In genomic region chrX:152912121-152912520, GRCh38 we compare ENCODE assay signal across 1 cellular context.
TF ChIP-seq lines count a peak whose summit lies in the region.

No MANE protein-coding gene starts in this region.

TF ChIP-seq in WTC11, 78 proteins besides CTCF, POLR2A, EP300 and RAD21 (continued from another document):
- TF ChIP-seq FOXK1 (CRISPR knock-in tag; IDR thresholded peaks at IDR 0.05): no peak
- TF ChIP-seq ELF4 (CRISPR knock-in tag; IDR thresholded peaks at IDR 0.05; ENCODE audit: low read depth): no peak
- no peak for TF ChIP-seq E2F5 (CRISPR knock-in tag; IDR thresholded peaks at IDR 0.05)
- TF ChIP-seq ZNF532 (CRISPR knock-in tag; IDR thresholded peaks at IDR 0.05; ENCODE audit: borderline replicate concordance): no peak
- no peak for TF ChIP-seq IRF2 (CRISPR knock-in tag; IDR thresholded peaks at IDR 0.05; ENCODE audit: borderline replicate concordance, low read depth)
